23 cellular contexts compared by ENCODE assay signal in genomic region chr13:111483621-111483987, GRCh38.
DNase-seq lines count a peak whose midpoint lies in the region; ATAC-seq, FAIRE-seq and TF ChIP-seq lines count a peak whose summit lies in the region.
"Had no signal": no experiment of that assay in that cellular context is flagged by ENCODE, and none has a peak within 500 bp of the region (broad histone marks: within the 10 kb centered on the region; RNA-seq: fewer than 3 reads in every experiment).

No MANE protein-coding gene starts in this region.

- DNase-seq in K562 (ENCODE audit: extremely low read depth in 1 of 4, low spot score in 3 of 4): no peak
- DNase-seq in left lobe of liver (ENCODE audit: low spot score): peak; percentile 18
- DNase-seq in stomach: peak; percentile 13
- peak; percentile 24 for DNase-seq in ureter (ENCODE audit: low spot score)
- no peak for DNase-seq in hepatic stellate cell (ENCODE audit: low spot score)
- no peak for DNase-seq in mesendoderm
- DNase-seq in GDM1 (lab: John Stamatoyannopoulos, UW): no peak
- DNase-seq: ACHN; BE2C; C1 segment of cervical spinal cord; CD4-positive, CD25-positive, alpha-beta regulatory T cell; CD8-positive, alpha-beta memory T cell; DMS 273 treated with DMSO at 0.1 percent for 48 hours; DMS53; DND-41; EL; H9; IMR-90; KBM-7 had no signal

- 2% methylated on average over 7 of the region's 7 CpGs for WGBS in K562 (ENCODE audit: insufficient coverage, low coverage, missing lambda C conversion rate)
- WGBS in stomach, 5 donors: 86 to 90% (median 87%) methylated on average over 7 of the region's 7 CpGs
- WGBS in mesendoderm (ENCODE audit: extremely low coverage, insufficient coverage, low lambda C conversion rate): no CpG with 5 or more reads among the region's 7 CpGs

- no peak overlapping the region for H2BK15ac ChIP-seq in mesendoderm (replicated peaks; ENCODE audit: low read depth)

- H3K9me1 ChIP-seq in K562 (ENCODE audit: control insufficient read depth, insufficient read depth, low read length): no peaks in the 10 kb centered on the region

- H3K4me3 ChIP-seq in K562 (no peak overlapping the region), stomach (no peak overlapping the region), mesendoderm (ENCODE audit: low read length) (no peak overlapping the region)

- no peak overlapping the region for H4K5ac ChIP-seq in mesendoderm (ENCODE audit: low read length)

- H3K9ac ChIP-seq in K562 (ENCODE audit: insufficient read depth in 1 of 2, low read depth in 2 of 2, low read length in 2 of 2): no peak overlapping the region
- no peak overlapping the region for H3K9ac ChIP-seq in mesendoderm (ENCODE audit: low read length)

- H2BK5ac ChIP-seq in mesendoderm (ENCODE audit: low read length): no peak overlapping the region

- H3K36me3 ChIP-seq in K562 (ENCODE audit: control insufficient read depth, insufficient read depth, low read length) (no peaks in the 10 kb centered on the region), stomach (no peaks in the 10 kb centered on the region), mesendoderm (ENCODE audit: control insufficient read depth, insufficient read depth, low read length) (no peaks in the 10 kb centered on the region)
- H3K36me3 ChIP-seq: BE2C had no signal

- TF ChIP-seq POLR2A in K562 (conservative IDR thresholded peaks at IDR 0.05): no peak
- no peak for TF ChIP-seq POLR2A in stomach (IDR thresholded peaks at IDR 0.05)

- TF ChIP-seq CTCF in K562 (IDR thresholded peaks at IDR 0.05 in 2 of 3, conservative IDR thresholded peaks at IDR 0.05 in 1 of 3; ENCODE audit: insufficient read depth in 2 of 3, low read depth in 1 of 3, low read length in 3 of 3): no peak
- no peak for TF ChIP-seq CTCF in stomach (IDR thresholded peaks at IDR 0.05)

- ATAC-seq in K562 (no peak), left lobe of liver (no peak)

- H4K8ac ChIP-seq in mesendoderm (ENCODE audit: low read depth, low read length): no peak overlapping the region

- no TSS peak for BruUV-seq in K562 (replicated peaks; lab: Mats Ljungman, UMichigan)

- H3K79me2 ChIP-seq in K562 (ENCODE audit: control insufficient read depth, insufficient read depth, low read length) (no peaks in the 10 kb centered on the region), mesendoderm (ENCODE audit: control insufficient read depth, insufficient read depth, low read length) (no peaks in the 10 kb centered on the region)

- FAIRE-seq in K562 (lab: Jason Lieb, UNC): no peak
- FAIRE-seq: A204.1, GM12891, H1 had no signal

- no peak overlapping the region for H3K23ac ChIP-seq in mesendoderm (ENCODE audit: low read length)

- no peaks in the 10 kb centered on the region for H3K79me1 ChIP-seq in mesendoderm (ENCODE audit: low read length)

- H2AFZ ChIP-seq in K562 (ENCODE audit: low read depth, low read length): no peak overlapping the region

- no peaks in the 10 kb centered on the region for H4K20me1 ChIP-seq in K562 (replicated peaks; ENCODE audit: control insufficient read depth, insufficient read depth, low read length)

- TF ChIP-seq RAD21 in K562 (CRISPR knock-in tag; conservative IDR thresholded peaks at IDR 0.05 in 1 of 2, IDR thresholded peaks at IDR 0.05 in 1 of 2): no peak

- in situ Hi-C loops in K562 (cut with MboI): loop anchor here (25.0 kb wide), 1 partner anchor 1129 kb away; no protein-coding TSS in a partner anchor

- CTCF ChIA-PET in K562 (lab: Yijun Ruan, JAX; ENCODE audit: low intra/inter-chr PET ratio): no interaction called here

- H3K4me2 ChIP-seq in K562 (ENCODE audit: insufficient read depth, low read length) (no peak overlapping the region), mesendoderm (ENCODE audit: low read length) (no peak overlapping the region)

- H3K27ac ChIP-seq in K562 (ENCODE audit: extremely low read depth, low read depth, low read length) (no peak overlapping the region), stomach (no peak overlapping the region), mesendoderm (ENCODE audit: low read depth, low read length) (no peak overlapping the region)
- H3K27ac ChIP-seq: HL-60 had no signal

- intact Hi-C loops in K562 (cut with micrococcal nuclease) (no loop called here), stomach (cut with DNase I; ENCODE audit: low total_unique reads) (no loop called here)

- H3K9me3 ChIP-seq in K562 (replicated peaks; ENCODE audit: control insufficient read depth, insufficient read depth, low read depth, low read length): no peaks in the 10 kb centered on the region
- peaks cover 7 to 28% (median 25%) of the 10 kb centered on the region in 4 donors for H3K9me3 ChIP-seq in stomach
- H3K9me3 ChIP-seq: BE2C had no signal

- H3K56ac ChIP-seq in mesendoderm (ENCODE audit: low read length): no peak overlapping the region

- H3K27me3 ChIP-seq in K562 (ENCODE audit: control insufficient read depth in 2 of 2, insufficient read depth in 2 of 2, low read length in 2 of 2) (peaks cover 0 to 35% of the 10 kb centered on the region in 2 experiments; a peak in 2 of 5 replicates), stomach (peaks cover 0 to 43% (median 0%) of the 10 kb centered on the region in 3 donors), mesendoderm (ENCODE audit: insufficient read depth, low read length, poor library complexity) (no peaks in the 10 kb centered on the region)

- H3K18ac ChIP-seq in mesendoderm (ENCODE audit: low read length): no peak overlapping the region

- no peak for TF ChIP-seq EP300 in K562 (IDR thresholded peaks at IDR 0.05; ENCODE audit: low read length)
- no peak for TF ChIP-seq EP300 in stomach (IDR thresholded peaks at IDR 0.05)

- H3K4me1 ChIP-seq in K562 (replicated peaks in 1 of 2; ENCODE audit: control insufficient read depth in 2 of 2, insufficient read depth in 2 of 2, low read length in 2 of 2) (no peaks in the 10 kb centered on the region), stomach (no peaks in the 10 kb centered on the region), mesendoderm (ENCODE audit: control insufficient read depth, low read depth, low read length) (no peaks in the 10 kb centered on the region)
- H3K4me1 ChIP-seq: BE2C had no signal

- H3K4ac ChIP-seq in mesendoderm (ENCODE audit: low read depth, low read length): no peak overlapping the region

- H2AK5ac ChIP-seq in mesendoderm (ENCODE audit: low read length): no peak overlapping the region

- no peak overlapping the region for H2BK120ac ChIP-seq in mesendoderm (ENCODE audit: low read depth, low read length)

- POLR2A ChIA-PET in K562 (lab: Yijun Ruan, JAX): interaction anchor here (0.6 kb wide), 2 partner anchors 22 to 463 kb away, joined by 3 read pairs; no protein-coding TSS in a partner anchor

TF ChIP-seq in K562, 482 proteins besides CTCF, POLR2A, EP300 and RAD21:
- TF ChIP-seq ZNF232 (CRISPR knock-in tag; IDR thresholded peaks at IDR 0.05) (no peak), ZBTB34 (CRISPR knock-in tag; IDR thresholded peaks at IDR 0.05) (no peak), HNRNPLL (IDR thresholded peaks at IDR 0.05; ENCODE audit: low read depth, low read length, poor library complexity, severe bottlenecking) (no peak), PTRF (tag; IDR thresholded peaks at IDR 0.05) (no peak), ZNF518B (CRISPR knock-in tag; IDR thresholded peaks at IDR 0.05) (no peak), ZKSCAN1 (IDR thresholded peaks at IDR 0.05; ENCODE audit: low read depth, low read length) (peak; percentile 68; the same call in 1 of the 2 replicates)

Comparison
In these comparisons a context has a peak if more than half of its experiments do, and no peak if none do; other contexts are left out.
1. DNase-seq: peak in left lobe of liver (single experiment), stomach (single experiment) and ureter (single experiment); none in K562 (0 of 4), hepatic stellate cell (single experiment), mesendoderm (single experiment) and GDM1 (single experiment).